13 cellular contexts compared by ENCODE assay signal in genomic region chr5:10685103-10685502, GRCh38.
DNase-seq lines count a peak whose midpoint lies in the region; ATAC-seq and TF ChIP-seq lines count a peak whose summit lies in the region.
"Had no signal": no experiment of that assay in that cellular context is flagged by ENCODE, and none has a peak within 500 bp of the region (broad histone marks: within the 10 kb centered on the region; RNA-seq: fewer than 3 reads in every experiment).

No MANE protein-coding gene starts in this region.

- H3K36me3 ChIP-seq in CD8-positive, alpha-beta memory T cell (ENCODE audit: insufficient read depth, low read length): peaks cover 2% of the 10 kb centered on the region

- no peak overlapping the region for H3K4me3 Mint-ChIP-seq in activated CD8-positive, alpha-beta T cell treated with anti-CD3 and anti-CD28 coated beads for 36 hours
- no peak overlapping the region for H3K4me3 Mint-ChIP-seq in activated CD8-positive, alpha-beta T cell treated with anti-CD3 and anti-CD28 coated beads, Interleukin-2, amount 10 ng/mL, durations not matched to agents 7 days and 5 days
- H3K4me3 Mint-ChIP-seq in stimulated activated naive CD8-positive, alpha-beta T cell treated with anti-CD3 and anti-CD28 coated beads, Interleukin-15, Interleukin-2, amounts not matched to agents 100 ng/mL and 50 ng/mL, for 24 hours: no peak overlapping the region
- no peak overlapping the region for H3K4me3 Mint-ChIP-seq in CD8-positive, alpha-beta memory T cell
- H3K4me3 Mint-ChIP-seq: activated naive CD4-positive, alpha-beta T cell treated with anti-CD3 and anti-CD28 coated beads for 36 hours had no signal

- no peaks in the 10 kb centered on the region for H3K27me3 Mint-ChIP-seq in activated CD8-positive, alpha-beta T cell treated with anti-CD3 and anti-CD28 coated beads for 36 hours
- no peaks in the 10 kb centered on the region for H3K27me3 Mint-ChIP-seq in activated CD8-positive, alpha-beta T cell treated with anti-CD3 and anti-CD28 coated beads, Interleukin-2, amount 10 ng/mL, durations not matched to agents 7 days and 5 days (ENCODE audit: low read depth)
- no peaks in the 10 kb centered on the region for H3K27me3 Mint-ChIP-seq in stimulated activated naive CD8-positive, alpha-beta T cell treated with anti-CD3 and anti-CD28 coated beads, Interleukin-15, Interleukin-2, amounts not matched to agents 100 ng/mL and 50 ng/mL, for 24 hours
- H3K27me3 Mint-ChIP-seq in CD8-positive, alpha-beta memory T cell: no peaks in the 10 kb centered on the region

- no peak overlapping the region for H3K27ac ChIP-seq in CD8-positive, alpha-beta memory T cell (ENCODE audit: low read depth, low read length)
- H3K27ac ChIP-seq: VCaP had no signal

- DNase-seq in activated CD8-positive, alpha-beta T cell treated with anti-CD3 and anti-CD28 coated beads for 36 hours: no peak
- no peak for DNase-seq in activated CD8-positive, alpha-beta T cell treated with anti-CD3 and anti-CD28 coated beads, Interleukin-2, amount 10 ng/mL, durations not matched to agents 7 days and 5 days
- no peak for DNase-seq in retina
- no peak for DNase-seq in stimulated activated CD4-positive, alpha-beta T cell treated with anti-CD3 and anti-CD28 coated beads, Interleukin-4, amount 100 ng/mL, for 4 hours
- DNase-seq in CD8-positive, alpha-beta memory T cell: no peak
- DNase-seq: activated naive CD4-positive, alpha-beta T cell treated with anti-CD3 and anti-CD28 coated beads for 36 hours; GF-D8; NCI-H146; stimulated activated CD8-positive, alpha-beta memory T cell treated with anti-CD3 and anti-CD28 coated beads, Interleukin-4, amount 100 ng/mL, for 48 hours had no signal

- H3K4me3 ChIP-seq in CD8-positive, alpha-beta memory T cell (ENCODE audit: low read length): no peak overlapping the region

- POLR2A ChIA-PET in activated CD8-positive, alpha-beta T cell treated with anti-CD3 and anti-CD28 coated beads for 36 hours (lab: Charles Lee): interaction anchor here (1.0 kb wide), 1 partner anchor 50 kb away, joined by 3 read pairs; no protein-coding TSS in a partner anchor
- POLR2A ChIA-PET in activated CD8-positive, alpha-beta T cell treated with anti-CD3 and anti-CD28 coated beads, Interleukin-2, amount 10 ng/mL, durations not matched to agents 7 days and 5 days (lab: Charles Lee): no interaction called here
- POLR2A ChIA-PET in CD8-positive, alpha-beta memory T cell (lab: Charles Lee): no interaction called here

- H3K36me3 Mint-ChIP-seq in activated CD8-positive, alpha-beta T cell treated with anti-CD3 and anti-CD28 coated beads for 36 hours (ENCODE audit: low read depth): peaks cover 28% of the 10 kb centered on the region
- H3K36me3 Mint-ChIP-seq in activated CD8-positive, alpha-beta T cell treated with anti-CD3 and anti-CD28 coated beads, Interleukin-2, amount 10 ng/mL, durations not matched to agents 7 days and 5 days (ENCODE audit: low read depth): peaks cover 29% of the 10 kb centered on the region
- H3K36me3 Mint-ChIP-seq in stimulated activated naive CD8-positive, alpha-beta T cell treated with anti-CD3 and anti-CD28 coated beads, Interleukin-15, Interleukin-2, amounts not matched to agents 100 ng/mL and 50 ng/mL, for 24 hours (ENCODE audit: low read depth): peaks cover 33% of the 10 kb centered on the region
- H3K36me3 Mint-ChIP-seq in CD8-positive, alpha-beta memory T cell: peaks cover 10 to 60% (median 12%) of the 10 kb centered on the region in 3 donors

- no peak overlapping the region for H3K27ac Mint-ChIP-seq in activated CD8-positive, alpha-beta T cell treated with anti-CD3 and anti-CD28 coated beads for 36 hours
- no peak overlapping the region for H3K27ac Mint-ChIP-seq in activated CD8-positive, alpha-beta T cell treated with anti-CD3 and anti-CD28 coated beads, Interleukin-2, amount 10 ng/mL, durations not matched to agents 7 days and 5 days
- H3K27ac Mint-ChIP-seq in stimulated activated naive CD8-positive, alpha-beta T cell treated with anti-CD3 and anti-CD28 coated beads, Interleukin-15, Interleukin-2, amounts not matched to agents 100 ng/mL and 50 ng/mL, for 24 hours: peak overlapping the region; percentile 26
- H3K27ac Mint-ChIP-seq in CD8-positive, alpha-beta memory T cell: no peak overlapping the region
- H3K27ac Mint-ChIP-seq: activated naive CD4-positive, alpha-beta T cell treated with anti-CD3 and anti-CD28 coated beads for 36 hours had no signal

- no peaks in the 10 kb centered on the region for H3K9me3 Mint-ChIP-seq in activated CD8-positive, alpha-beta T cell treated with anti-CD3 and anti-CD28 coated beads for 36 hours
- H3K9me3 Mint-ChIP-seq in activated CD8-positive, alpha-beta T cell treated with anti-CD3 and anti-CD28 coated beads, Interleukin-2, amount 10 ng/mL, durations not matched to agents 7 days and 5 days (ENCODE audit: insufficient read depth): no peaks in the 10 kb centered on the region
- no peaks in the 10 kb centered on the region for H3K9me3 Mint-ChIP-seq in stimulated activated naive CD8-positive, alpha-beta T cell treated with anti-CD3 and anti-CD28 coated beads, Interleukin-15, Interleukin-2, amounts not matched to agents 100 ng/mL and 50 ng/mL, for 24 hours
- H3K9me3 Mint-ChIP-seq in CD8-positive, alpha-beta memory T cell: no peaks in the 10 kb centered on the region
- H3K9me3 Mint-ChIP-seq: activated naive CD4-positive, alpha-beta T cell treated with anti-CD3 and anti-CD28 coated beads for 36 hours had no signal

- TF ChIP-seq CTCF in activated CD8-positive, alpha-beta T cell treated with anti-CD3 and anti-CD28 coated beads for 36 hours (IDR thresholded peaks at IDR 0.05): no peak

- no peaks in the 10 kb centered on the region for H3K9me3 ChIP-seq in CD8-positive, alpha-beta memory T cell (ENCODE audit: low read length)

- H3K4me1 Mint-ChIP-seq in activated CD8-positive, alpha-beta T cell treated with anti-CD3 and anti-CD28 coated beads for 36 hours (ENCODE audit: low read depth): no peaks in the 10 kb centered on the region
- H3K4me1 Mint-ChIP-seq in activated CD8-positive, alpha-beta T cell treated with anti-CD3 and anti-CD28 coated beads, Interleukin-2, amount 10 ng/mL, durations not matched to agents 7 days and 5 days (ENCODE audit: low read depth): no peaks in the 10 kb centered on the region
- peaks cover 5% of the 10 kb centered on the region for H3K4me1 Mint-ChIP-seq in stimulated activated naive CD8-positive, alpha-beta T cell treated with anti-CD3 and anti-CD28 coated beads, Interleukin-15, Interleukin-2, amounts not matched to agents 100 ng/mL and 50 ng/mL, for 24 hours (ENCODE audit: low read depth)
- H3K4me1 Mint-ChIP-seq in CD8-positive, alpha-beta memory T cell: peaks cover 0 to 12% (median 4%) of the 10 kb centered on the region in 3 donors

- CTCF ChIA-PET in activated CD8-positive, alpha-beta T cell treated with anti-CD3 and anti-CD28 coated beads for 36 hours (lab: Charles Lee): interaction anchor here (1.8 kb wide), 1 partner anchor 17 kb away, joined by 7 read pairs; no protein-coding TSS in a partner anchor
- CTCF ChIA-PET in activated CD8-positive, alpha-beta T cell treated with anti-CD3 and anti-CD28 coated beads, Interleukin-2, amount 10 ng/mL, durations not matched to agents 7 days and 5 days (lab: Charles Lee): interaction anchor here (1.1 to 2.4 kb wide), 2 partner anchors 57 to 232 kb away, joined by 5 to 7 read pairs; no protein-coding TSS in a partner anchor
- CTCF ChIA-PET in CD8-positive, alpha-beta memory T cell (lab: Charles Lee): no interaction called here

- H3K27me3 ChIP-seq in CD8-positive, alpha-beta memory T cell (ENCODE audit: insufficient read depth, low read length, poor library complexity, severe bottlenecking): no peaks in the 10 kb centered on the region

- no peaks in the 10 kb centered on the region for H3K4me1 ChIP-seq in CD8-positive, alpha-beta memory T cell (ENCODE audit: insufficient read depth, low read length)

- intact Hi-C loops in activated CD8-positive, alpha-beta T cell treated with anti-CD3 and anti-CD28 coated beads for 36 hours (cut with micrococcal nuclease): no loop called here

- ATAC-seq in activated CD8-positive, alpha-beta T cell treated with anti-CD3 and anti-CD28 coated beads for 36 hours: peak; percentile 28
- ATAC-seq in activated CD8-positive, alpha-beta T cell treated with anti-CD3 and anti-CD28 coated beads, Interleukin-2, amount 10 ng/mL, durations not matched to agents 7 days and 5 days: no peak
- ATAC-seq in GM21786 (IDR thresholded peaks at IDR 0.05; ENCODE audit: unreplicated experiment) (peak; percentile 73), HG03196 (IDR thresholded peaks at IDR 0.05; ENCODE audit: unreplicated experiment) (peak; percentile 69)
